Comparison of ENCODE assay signal across 1 cellular context in the genomic region with DNA sequence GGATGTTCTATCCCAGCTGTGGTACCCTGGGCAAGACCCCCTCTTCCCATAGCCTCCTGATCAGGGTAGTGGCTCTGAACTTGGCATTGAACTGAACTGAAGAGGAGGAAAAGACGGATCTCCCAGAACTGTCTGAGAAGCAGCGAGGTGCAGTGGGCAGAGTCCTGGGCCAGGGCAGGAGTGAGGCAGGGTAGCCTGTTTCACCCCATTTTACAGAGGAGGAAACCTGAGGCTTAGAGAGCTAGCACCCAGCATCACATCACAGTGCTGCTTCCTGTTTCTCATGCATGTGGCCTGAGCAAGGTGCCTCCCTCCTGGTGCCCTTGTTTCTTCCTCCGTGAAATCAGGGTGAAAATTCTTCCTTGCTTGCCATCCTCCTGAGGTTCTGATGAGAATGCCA.
TF ChIP-seq lines count a peak whose summit lies in the region.

No MANE protein-coding gene starts in this region.

TF ChIP-seq in SK-N-SH, 30 proteins besides CTCF, POLR2A, EP300 and RAD21:
- TF ChIP-seq RCOR1 (IDR thresholded peaks at IDR 0.05; ENCODE audit: low read length) (no peak), TCF12 (IDR thresholded peaks at IDR 0.05) (no peak), NRF1 (IDR thresholded peaks at IDR 0.05; ENCODE audit: low read depth, low read length) (no peak)
